Comparison of ENCODE assay signal across 1 cellular context in genomic region chr7:127391591-127392181, GRCh38.
TF ChIP-seq lines count a peak whose summit lies in the region.

No MANE protein-coding gene starts in this region.

TF ChIP-seq in K562, 482 proteins besides CTCF, POLR2A, EP300 and RAD21 (continued from another document and continues in another):
- TF ChIP-seq HINFP (tag; conservative IDR thresholded peaks at IDR 0.05; ENCODE audit: low read depth) (no peak), ZNF316 (IDR thresholded peaks at IDR 0.05) (no peak), ZNF707 (CRISPR knock-in tag; conservative IDR thresholded peaks at IDR 0.05) (no peak), ZC3H8 (IDR thresholded peaks at IDR 0.05) (no peak), FIP1L1 (IDR thresholded peaks at IDR 0.05; ENCODE audit: low read depth, low read length, poor library complexity, severe bottlenecking) (no peak), DACH1 (IDR thresholded peaks at IDR 0.05; ENCODE audit: partially characterized antibody) (no peak), CTCFL (IDR thresholded peaks at IDR 0.05; ENCODE audit: borderline replicate concordance, insufficient read depth, low read depth, low read length, poor library complexity, severe bottlenecking) (peak; percentile 44), CSDE1 (IDR thresholded peaks at IDR 0.05) (no peak), CBX2 (IDR thresholded peaks at IDR 0.05; ENCODE audit: insufficient read depth, low read length, poor library complexity, severe bottlenecking) (no peak), NR2F6 (CRISPR knock-in tag; IDR thresholded peaks at IDR 0.05) (no peak), USF1 (CRISPR knock-in tag; IDR thresholded peaks at IDR 0.05) (no peak), POLR2G (IDR thresholded peaks at IDR 0.05; ENCODE audit: low read depth, low read length) (no peak), CHD4 (IDR thresholded peaks at IDR 0.05; ENCODE audit: insufficient read depth, insufficient replicate concordance, low read depth, low read length, poor library complexity, severe bottlenecking) (no peak), HDAC2 (IDR thresholded peaks at IDR 0.05) (0 out of 2 replicates have a peak, but pooled peaks have one; percentile 19), ZNF23 (CRISPR knock-in tag; IDR thresholded peaks at IDR 0.05) (no peak), ZNF277 (CRISPR knock-in tag; IDR thresholded peaks at IDR 0.05; ENCODE audit: borderline replicate concordance) (no peak), CEBPB (tag; IDR thresholded peaks at IDR 0.05) (no peak), EZH2 (IDR thresholded peaks at IDR 0.05; ENCODE audit: borderline replicate concordance, low read depth, low read length) (no peak), E4F1 (CRISPR knock-in tag; IDR thresholded peaks at IDR 0.05; ENCODE audit: borderline replicate concordance) (peak; percentile 44; the same call in 1 of the 2 replicates), DIDO1 (tag; IDR thresholded peaks at IDR 0.05; ENCODE audit: low read depth) (no peak), ZSCAN32 (CRISPR knock-in tag; IDR thresholded peaks at IDR 0.05) (no peak), TRIM25 (IDR thresholded peaks at IDR 0.05; ENCODE audit: borderline replicate concordance) (no peak), PHF21A (IDR thresholded peaks at IDR 0.05; ENCODE audit: borderline replicate concordance, low read depth) (no peak), SPI1 (IDR thresholded peaks at IDR 0.05; ENCODE audit: borderline replicate concordance, low read depth, low read length) (no peak), POLR2AphosphoS2 (IDR thresholded peaks at IDR 0.05; ENCODE audit: low read length) (no peak), ZNF398 (CRISPR knock-in tag; IDR thresholded peaks at IDR 0.05) (no peak), OTX1 (CRISPR knock-in tag; IDR thresholded peaks at IDR 0.05) (0 out of 2 replicates have a peak, but pooled peaks have one; percentile 27), KDM4B (IDR thresholded peaks at IDR 0.05; ENCODE audit: borderline replicate concordance in 2 of 2, low read depth in 1 of 2) (no peak; a peak in 1 of 4 replicates), NELFE (IDR thresholded peaks at IDR 0.05; ENCODE audit: insufficient read depth, insufficient read length) (no peak), ZNF407 (IDR thresholded peaks at IDR 0.05; ENCODE audit: low read depth) (no peak), ZBTB2 (IDR thresholded peaks at IDR 0.05) (no peak), ESRRB (CRISPR knock-in tag; IDR thresholded peaks at IDR 0.05; ENCODE audit: borderline replicate concordance) (no peak), RBFOX2 (IDR thresholded peaks at IDR 0.05; ENCODE audit: low read depth, low read length) (no peak), MEF2D (tag; conservative IDR thresholded peaks at IDR 0.05; ENCODE audit: low read depth) (no peak), SP1 (CRISPR knock-in tag; IDR thresholded peaks at IDR 0.05) (no peak), CCNT2 (IDR thresholded peaks at IDR 0.05; ENCODE audit: borderline replicate concordance, extremely low read depth, insufficient read length, low read depth, low read length) (no peak), CREBBP (IDR thresholded peaks at IDR 0.05; ENCODE audit: low read depth, low read length) (no peak), MXI1 (IDR thresholded peaks at IDR 0.05; ENCODE audit: low read depth, low read length) (no peak), HMGN3 (IDR thresholded peaks at IDR 0.05; ENCODE audit: borderline replicate concordance, extremely low read depth, insufficient read length, low read depth, low read length) (peak; percentile 81), ETV1 (tag; conservative IDR thresholded peaks at IDR 0.05; ENCODE audit: low read depth) (peak; percentile 62), SMAD4 (CRISPR knock-in tag; conservative IDR thresholded peaks at IDR 0.05) (no peak)
